ENCODE assay signal across 1 cellular context in genomic region chr17:27345141-27345904, GRCh38.
A peak's percentile ranks its signal among the peaks of the same experiment; 100 is the strongest.
TF ChIP-seq lines count a peak whose summit lies in the region.

No MANE protein-coding gene starts in this region.

TF ChIP-seq in K562, 482 proteins besides CTCF, POLR2A, EP300 and RAD21 (continued from another document and continues in another):
- TF ChIP-seq ZBTB33 (CRISPR knock-in tag; IDR thresholded peaks at IDR 0.05): no peak
- TF ChIP-seq DNMT1 (IDR thresholded peaks at IDR 0.05): no peak
- TF ChIP-seq E2F5 (CRISPR knock-in tag; IDR thresholded peaks at IDR 0.05): no peak
- TF ChIP-seq MNT (conservative IDR thresholded peaks at IDR 0.05): peak; percentile 27 to 53; a peak in 2 of 4 replicates
- no peak for TF ChIP-seq HDGF (IDR thresholded peaks at IDR 0.05)
- no peak for TF ChIP-seq ZNF740 (CRISPR knock-in tag; IDR thresholded peaks at IDR 0.05)
- TF ChIP-seq ZNF740 (tag; IDR thresholded peaks at IDR 0.05): no peak
- TF ChIP-seq ZNF695 (CRISPR knock-in tag; IDR thresholded peaks at IDR 0.05): no peak
- TF ChIP-seq GATA2 (CRISPR knock-in tag; IDR thresholded peaks at IDR 0.05): no peak
- no peak for TF ChIP-seq ARID1B (IDR thresholded peaks at IDR 0.05)
- peak; percentile 80 for TF ChIP-seq KAT8 (IDR thresholded peaks at IDR 0.05; ENCODE audit: low read depth)
- TF ChIP-seq CREB5 (CRISPR knock-in tag; IDR thresholded peaks at IDR 0.05): no peak
- peak in 1 of 2 experiments; percentile 62; a peak in 1 of 4 replicates for TF ChIP-seq RCOR1 (IDR thresholded peaks at IDR 0.05; ENCODE audit: borderline replicate concordance in 1 of 2, low read depth in 2 of 2, low read length in 2 of 2)
- no peak for TF ChIP-seq ZNF778 (CRISPR knock-in tag; IDR thresholded peaks at IDR 0.05)
- TF ChIP-seq ZNF592 (IDR thresholded peaks at IDR 0.05): peak; percentile 96
- TF ChIP-seq POU5F1 (IDR thresholded peaks at IDR 0.05; ENCODE audit: borderline replicate concordance, low read depth, low read length, partially characterized antibody): no peak
- no peak for TF ChIP-seq PHF20 (IDR thresholded peaks at IDR 0.05; ENCODE audit: partially characterized antibody)
- no peak for TF ChIP-seq ARHGAP35 (IDR thresholded peaks at IDR 0.05; ENCODE audit: partially characterized antibody)
- TF ChIP-seq ZNF644 (tag; IDR thresholded peaks at IDR 0.05; ENCODE audit: low read depth): 0 out of 2 replicates have a peak, but pooled peaks have one; percentile 44
- TF ChIP-seq TBL1XR1 (IDR thresholded peaks at IDR 0.05; ENCODE audit: low read length in 2 of 2): no peak
- TF ChIP-seq BACH1 (tag; IDR thresholded peaks at IDR 0.05): peak; percentile 40; the same call in 1 of the 2 replicates
- TF ChIP-seq CEBPZ (IDR thresholded peaks at IDR 0.05; ENCODE audit: borderline replicate concordance, low read depth, low read length): no peak
- TF ChIP-seq ZNF449 (CRISPR knock-in tag; IDR thresholded peaks at IDR 0.05): 0 out of 2 replicates have a peak, but pooled peaks have one; percentile 57
- TF ChIP-seq CC2D1A (IDR thresholded peaks at IDR 0.05): no peak
- peak; percentile 88 for TF ChIP-seq POLR2H (tag; IDR thresholded peaks at IDR 0.05; ENCODE audit: low read depth)
- peak; percentile 36; the same call in 1 of the 2 replicates for TF ChIP-seq ZBTB7A (IDR thresholded peaks at IDR 0.05; ENCODE audit: borderline replicate concordance, control insufficient read depth, low read depth, low read length)
- TF ChIP-seq CBFA2T3 (IDR thresholded peaks at IDR 0.05): no peak
- peak in 1 of 2 experiments; percentile 19 for TF ChIP-seq E2F6 (IDR thresholded peaks at IDR 0.05; ENCODE audit: borderline replicate concordance in 1 of 2, extremely low read depth in 1 of 2, insufficient read depth in 1 of 2, insufficient read length in 1 of 2, low read depth in 1 of 2, low read length in 1 of 2, poor library complexity in 1 of 2, severe bottlenecking in 1 of 2)
- TF ChIP-seq RERE (CRISPR knock-in tag; IDR thresholded peaks at IDR 0.05; ENCODE audit: borderline replicate concordance): no peak
- no peak for TF ChIP-seq MXI1 (IDR thresholded peaks at IDR 0.05; ENCODE audit: low read depth, low read length)
- no peak for TF ChIP-seq IRF9 (tag; IDR thresholded peaks at IDR 0.05)
